24 cellular contexts compared by ENCODE assay signal in genomic region chr7:131047651-131048304, GRCh38.
A peak's percentile ranks its signal among the peaks of the same experiment; 100 is the strongest.
DNase-seq lines count a peak whose midpoint lies in the region; ATAC-seq and TF ChIP-seq lines count a peak whose summit lies in the region.
"Had no signal": no experiment of that assay in that cellular context is flagged by ENCODE, and none has a peak within 500 bp of the region (broad histone marks: within the 10 kb centered on the region; RNA-seq: fewer than 3 reads in every experiment).

No MANE protein-coding gene starts in this region.

- H3K27ac Mint-ChIP-seq in activated naive CD4-positive, alpha-beta T cell treated with anti-CD3 and anti-CD28 coated beads for 36 hours: peak overlapping the region; percentile 57
- peak overlapping the region; percentile 97 for H3K27ac Mint-ChIP-seq in T-helper 17 cell
- peak overlapping the region; percentile 49 for H3K27ac Mint-ChIP-seq in memory B cell
- peak overlapping the region; percentile 44 for H3K27ac Mint-ChIP-seq in stimulated activated naive B cell treated with anti-CD40 and anti-IgM and Interleukin-4, amounts not matched to agents 10 μg/mL and 1 μg/mL and 100 μg/mL, for 72 hours
- no peak overlapping the region for H3K27ac Mint-ChIP-seq in T-helper 2 cell treated with Interferon-gamma antibody and Interleukin-4, amounts not matched to agents 5 μg/mL and 100 μg/mL, for 36 hours
- H3K27ac Mint-ChIP-seq: mesothelial cell of epicardium, nephron progenitor cell had no signal

- TF ChIP-seq POLR2A in heart left ventricle (IDR thresholded peaks at IDR 0.05): no peak

- intact Hi-C loops in activated naive CD4-positive, alpha-beta T cell treated with anti-CD3 and anti-CD28 coated beads for 36 hours (cut with micrococcal nuclease): no loop called here
- intact Hi-C loops in heart left ventricle (cut with DNase I): no loop called here

- H3K27me3 ChIP-seq in heart left ventricle: no peaks in the 10 kb centered on the region
- H3K27me3 ChIP-seq: ovary, transverse colon had no signal

- peaks cover 0 to 61% (median 34%) of the 10 kb centered on the region in 12 donors for H3K4me1 ChIP-seq in heart left ventricle

- no peak overlapping the region for H3K27ac ChIP-seq in heart left ventricle
- H3K27ac ChIP-seq: PC-9 had no signal

- ATAC-seq in T-helper 17 cell: no peak
- no peak for ATAC-seq in memory B cell (ENCODE audit: low read depth)
- ATAC-seq in stimulated activated naive B cell treated with anti-CD40 and anti-IgM and Interleukin-4, amounts not matched to agents 10 μg/mL and 1 μg/mL and 100 μg/mL, for 72 hours (replicated peaks): no peak
- no peak for ATAC-seq in heart left ventricle
- ATAC-seq in HG03139 (IDR thresholded peaks at IDR 0.05; ENCODE audit: unreplicated experiment): no peak
- ATAC-seq: left ventricle myocardium superior had no signal

- peaks cover 7% of the 10 kb centered on the region for H3K9me3 Mint-ChIP-seq in activated naive CD4-positive, alpha-beta T cell treated with anti-CD3 and anti-CD28 coated beads for 36 hours
- peaks cover 4% of the 10 kb centered on the region for H3K9me3 Mint-ChIP-seq in memory B cell
- peaks cover 3 to 7% of the 10 kb centered on the region in 2 donors for H3K9me3 Mint-ChIP-seq in stimulated activated naive B cell treated with anti-CD40 and anti-IgM and Interleukin-4, amounts not matched to agents 10 μg/mL and 1 μg/mL and 100 μg/mL, for 72 hours
- H3K9me3 Mint-ChIP-seq in T-helper 2 cell treated with Interferon-gamma antibody and Interleukin-4, amounts not matched to agents 5 μg/mL and 100 μg/mL, for 36 hours: peaks cover 8% of the 10 kb centered on the region

- WGBS in heart left ventricle, 4 donors: 73 to 81% (median 79%) methylated on average over 2 of the region's 2 CpGs

- no peak overlapping the region for H3K4me3 ChIP-seq in heart left ventricle
- H3K4me3 ChIP-seq: ovary, PC-9, smooth muscle cell, transverse colon had no signal

- no peaks in the 10 kb centered on the region for H3K9me3 ChIP-seq in T-helper 17 cell (ENCODE audit: control insufficient read depth, low read length, poor library complexity, severe bottlenecking)
- H3K9me3 ChIP-seq in heart left ventricle: peaks cover 0 to 7% (median 0%) of the 10 kb centered on the region in 12 donors
- H3K9me3 ChIP-seq: ovary, transverse colon had no signal

- peaks cover 66% of the 10 kb centered on the region for H3K4me1 Mint-ChIP-seq in activated naive CD4-positive, alpha-beta T cell treated with anti-CD3 and anti-CD28 coated beads for 36 hours (ENCODE audit: low read depth)
- H3K4me1 Mint-ChIP-seq in T-helper 17 cell (peaks cover 45% of the 10 kb centered on the region), memory B cell (peaks cover 34% of the 10 kb centered on the region)
- H3K4me1 Mint-ChIP-seq in stimulated activated naive B cell treated with anti-CD40 and anti-IgM and Interleukin-4, amounts not matched to agents 10 μg/mL and 1 μg/mL and 100 μg/mL, for 72 hours: peaks cover 31 to 64% of the 10 kb centered on the region in 2 donors
- peaks cover 33% of the 10 kb centered on the region for H3K4me1 Mint-ChIP-seq in T-helper 2 cell treated with Interferon-gamma antibody and Interleukin-4, amounts not matched to agents 5 μg/mL and 100 μg/mL, for 36 hours (ENCODE audit: low read depth)
- H3K4me1 Mint-ChIP-seq: mesothelial cell of epicardium, nephron progenitor cell had no signal

- no peak for DNase-seq in activated naive CD4-positive, alpha-beta T cell treated with anti-CD3 and anti-CD28 coated beads for 36 hours
- DNase-seq in activated naive CD4-positive, alpha-beta T cell treated with Interleukin-2 at 50 U/mL for 16 hours: no peak
- DNase-seq in T-helper 17 cell (no peak), memory B cell (ENCODE audit: low spot score in 2 of 2) (no peak), heart left ventricle (no peak)
- no peak for DNase-seq in stimulated activated naive B cell treated with anti-CD40 and anti-IgM and Interleukin-4, amounts not matched to agents 10 μg/mL and 1 μg/mL and 100 μg/mL, for 72 hours
- DNase-seq in T-helper 2 cell treated with Interferon-gamma antibody and Interleukin-4, amounts not matched to agents 5 μg/mL and 100 μg/mL, for 36 hours (ENCODE audit: low spot score): no peak
- DNase-seq: activated CD8-positive, alpha-beta memory T cell treated with anti-CD3 and anti-CD28 coated beads for 24 hours; GDM1; left ventricle myocardium superior; NCI-H1694; NCI-H2171; NCI-H510A treated with DMSO at 0.1 percent for 48 hours; nephron progenitor cell; ovary; PC-9; SHP77; stimulated activated CD4-positive, alpha-beta T cell treated with anti-CD3 and anti-CD28 coated beads, Interleukin-1b, Interleukin-23, amount 100 ng/mL, for 48 hours; stimulated activated CD8-positive, alpha-beta memory T cell treated with anti-CD3 and anti-CD28 coated beads, Interleukin-4, amount 100 ng/mL, for 48 hours; transverse colon had no signal

- no peak overlapping the region for H3K4me3 Mint-ChIP-seq in activated naive CD4-positive, alpha-beta T cell treated with anti-CD3 and anti-CD28 coated beads for 36 hours
- H3K4me3 Mint-ChIP-seq in T-helper 17 cell (peak overlapping the region; percentile 90), memory B cell (no peak overlapping the region)
- H3K4me3 Mint-ChIP-seq in stimulated activated naive B cell treated with anti-CD40 and anti-IgM and Interleukin-4, amounts not matched to agents 10 μg/mL and 1 μg/mL and 100 μg/mL, for 72 hours: no peak overlapping the region
- H3K4me3 Mint-ChIP-seq in T-helper 2 cell treated with Interferon-gamma antibody and Interleukin-4, amounts not matched to agents 5 μg/mL and 100 μg/mL, for 36 hours: no peak overlapping the region
- H3K4me3 Mint-ChIP-seq: B cell, mesothelial cell of epicardium, nephron progenitor cell had no signal

- H3K36me3 ChIP-seq in heart left ventricle: peaks cover 0 to 49% (median 25%) of the 10 kb centered on the region in 9 donors
- H3K36me3 ChIP-seq: ovary, transverse colon had no signal

- no peaks in the 10 kb centered on the region for H3K27me3 Mint-ChIP-seq in activated naive CD4-positive, alpha-beta T cell treated with anti-CD3 and anti-CD28 coated beads for 36 hours (ENCODE audit: low read depth)
- no peaks in the 10 kb centered on the region for H3K27me3 Mint-ChIP-seq in T-helper 17 cell
- no peaks in the 10 kb centered on the region for H3K27me3 Mint-ChIP-seq in memory B cell
- H3K27me3 Mint-ChIP-seq in stimulated activated naive B cell treated with anti-CD40 and anti-IgM and Interleukin-4, amounts not matched to agents 10 μg/mL and 1 μg/mL and 100 μg/mL, for 72 hours: no peaks in the 10 kb centered on the region
- H3K27me3 Mint-ChIP-seq in T-helper 2 cell treated with Interferon-gamma antibody and Interleukin-4, amounts not matched to agents 5 μg/mL and 100 μg/mL, for 36 hours (ENCODE audit: low read depth): no peaks in the 10 kb centered on the region
- H3K27me3 Mint-ChIP-seq: B cell had no signal

- TF ChIP-seq CTCF in heart left ventricle (IDR thresholded peaks at IDR 0.05): no peak

- CTCF ChIA-PET in activated naive CD4-positive, alpha-beta T cell treated with anti-CD3 and anti-CD28 coated beads for 36 hours (lab: Charles Lee): interaction anchor here (0.5 to 2.1 kb wide), 4 partner anchors 9 to 65 kb away, joined by 3 to 5 read pairs (median 4); no protein-coding TSS in a partner anchor

- H3K36me3 Mint-ChIP-seq in activated naive CD4-positive, alpha-beta T cell treated with anti-CD3 and anti-CD28 coated beads for 36 hours (ENCODE audit: low read depth): peaks cover 22% of the 10 kb centered on the region
- peaks cover 17% of the 10 kb centered on the region for H3K36me3 Mint-ChIP-seq in T-helper 17 cell (ENCODE audit: low read depth)
- H3K36me3 Mint-ChIP-seq in memory B cell: peaks cover 34% of the 10 kb centered on the region
- H3K36me3 Mint-ChIP-seq in stimulated activated naive B cell treated with anti-CD40 and anti-IgM and Interleukin-4, amounts not matched to agents 10 μg/mL and 1 μg/mL and 100 μg/mL, for 72 hours: peaks cover 45 to 52% of the 10 kb centered on the region in 2 donors
- peaks cover 37% of the 10 kb centered on the region for H3K36me3 Mint-ChIP-seq in T-helper 2 cell treated with Interferon-gamma antibody and Interleukin-4, amounts not matched to agents 5 μg/mL and 100 μg/mL, for 36 hours (ENCODE audit: low read depth)
